In the genomic region with DNA sequence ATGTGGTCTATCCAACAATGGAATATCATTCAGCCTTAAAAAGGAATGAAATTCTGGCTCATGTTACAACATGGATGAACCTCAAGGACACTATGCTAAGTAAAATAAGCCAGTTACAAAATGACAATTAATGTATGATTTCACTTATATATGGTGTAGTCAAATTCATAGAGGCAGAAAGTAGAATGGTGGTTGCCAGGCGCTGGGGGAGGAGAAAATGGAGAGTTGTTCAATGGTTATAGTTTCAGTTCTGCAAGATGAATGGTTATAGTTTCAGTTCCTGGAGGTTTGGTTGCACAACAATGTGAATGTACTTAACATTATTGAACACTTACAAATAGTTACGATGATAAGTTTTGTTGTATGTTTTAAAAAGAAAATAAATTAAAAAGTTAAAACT, we compare ENCODE assay signal across 12 cellular contexts.
DNase-seq lines count a peak whose midpoint lies in the region; ATAC-seq, FAIRE-seq and TF ChIP-seq lines count a peak whose summit lies in the region.
"Had no signal": no experiment of that assay in that cellular context is flagged by ENCODE, and none has a peak within 500 bp of the region (broad histone marks: within the 10 kb centered on the region; RNA-seq: fewer than 3 reads in every experiment).

No MANE protein-coding gene starts in this region.

- peak; percentile 97 for ATAC-seq in HG02610 (IDR thresholded peaks at IDR 0.05; ENCODE audit: unreplicated experiment)
- peak; percentile 80 for ATAC-seq in HG03575 (IDR thresholded peaks at IDR 0.05; ENCODE audit: extremely low read depth, insufficient number of reproducible peaks, low FRiP score, unreplicated experiment)

- DNase-seq in activated naive CD4-positive, alpha-beta T cell treated with Interleukin-2 at 50 U/mL for 16 hours = peak; percentile 20
- DNase-seq in activated naive CD4-positive, alpha-beta T cell (lab: John Stamatoyannopoulos, UW) = no peak
- DNase-seq in stimulated activated CD8-positive, alpha-beta memory T cell treated with anti-CD3 and anti-CD28 coated beads, Interleukin-4, amount 100 ng/mL, for 48 hours = peak; percentile 41
- DNase-seq in kidney (no peak), superior temporal gyrus (ENCODE audit: extremely low spot score) (no peak), NCI-H2196 treated with DMSO at 0.1 percent for 48 hours (lab: John Stamatoyannopoulos, UW; ENCODE audit: unreplicated experiment) (no peak)
- DNase-seq: NCI-H1417 treated with DMSO at 0.1 percent for 48 hours, substantia nigra had no signal

- no peak overlapping the region for H3K27ac ChIP-seq in kidney (ENCODE audit: low read depth in 2 of 2, low read length in 2 of 2)

- no peak overlapping the region for H3K4me3 ChIP-seq in kidney (ENCODE audit: low read length in 2 of 2)

- no peak overlapping the region for H3K9ac ChIP-seq in kidney (ENCODE audit: low read length in 2 of 2)

- no peaks in the 10 kb centered on the region for H3K4me1 ChIP-seq in kidney (ENCODE audit: control insufficient read depth in 1 of 2, insufficient read depth in 1 of 2, low read depth in 1 of 2, low read length in 2 of 2)

- intact Hi-C loops in kidney (cut with DNase I) = no loop called here

- FAIRE-seq in kidney (lab: Jason Lieb, UNC) = no peak
- FAIRE-seq: endometrium, keratinocyte had no signal

- no peaks in the 10 kb centered on the region for H3K36me3 ChIP-seq in kidney (ENCODE audit: control insufficient read depth in 1 of 2, insufficient read depth in 2 of 2, low read length in 2 of 2)

- H3K9me3 ChIP-seq in kidney (ENCODE audit: control insufficient read depth in 1 of 2, low read length in 2 of 2) = peaks cover 4% of the 10 kb centered on the region in 2 donors

- no peak for TF ChIP-seq CTCF in kidney (IDR thresholded peaks at IDR 0.05; ENCODE audit: borderline replicate concordance, extremely low read depth, insufficient read depth)

Comparison
In these comparisons a context has a peak if more than half of its experiments do, and no peak if none do; other contexts are left out.
1. DNase-seq: peak in activated naive CD4-positive, alpha-beta T cell treated with Interleukin-2 at 50 U/mL for 16 hours (single experiment) and stimulated activated CD8-positive, alpha-beta memory T cell treated with anti-CD3 and anti-CD28 coated beads, Interleukin-4, amount 100 ng/mL, for 48 hours (single experiment); none in activated naive CD4-positive, alpha-beta T cell (0 of 4), kidney (single experiment), superior temporal gyrus (single experiment) and NCI-H2196 treated with DMSO at 0.1 percent for 48 hours (single experiment).